In the genomic region with DNA sequence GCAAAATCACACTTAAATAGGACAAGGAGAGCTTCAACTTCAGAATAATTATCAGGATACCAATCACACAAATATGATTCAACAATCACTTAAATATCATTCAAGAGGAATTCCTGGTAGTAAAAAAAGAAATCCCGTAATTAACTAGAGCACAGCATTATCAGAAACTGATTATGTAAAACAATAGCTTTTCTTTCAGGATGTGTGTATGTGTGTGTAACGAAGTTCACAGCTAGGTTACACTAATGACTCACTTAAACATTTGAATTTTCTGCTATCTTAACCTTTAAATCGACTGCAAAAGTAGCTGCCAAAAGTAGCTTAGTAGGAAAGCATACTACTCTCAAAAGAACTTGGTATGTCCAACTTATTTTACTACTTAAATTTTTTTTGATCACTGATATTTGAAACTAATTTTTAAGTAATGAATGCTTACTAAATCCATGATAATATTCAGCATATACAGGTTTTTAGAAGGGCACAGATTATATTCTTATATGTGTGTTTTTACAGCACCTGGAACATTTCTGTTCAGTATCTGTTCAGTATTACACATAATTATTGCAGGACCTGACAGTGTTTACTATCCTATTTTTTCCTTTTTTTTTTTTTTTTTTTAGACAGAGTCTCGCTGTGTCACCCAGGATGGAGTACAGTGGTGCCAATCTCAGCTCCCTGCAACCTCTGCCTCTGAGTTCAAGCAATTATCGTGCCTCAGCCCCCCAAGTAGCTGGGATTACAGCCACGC, we compare ENCODE assay signal across 1 cellular context.
TF ChIP-seq lines count a peak whose summit lies in the region.

No MANE protein-coding gene starts in this region.

TF ChIP-seq in GM23338, 12 proteins besides CTCF, POLR2A, EP300 and RAD21 (continued from another document):
- TF ChIP-seq REST (IDR thresholded peaks at IDR 0.05; ENCODE audit: unreplicated experiment) = no peak
- TF ChIP-seq, protein P1, sequence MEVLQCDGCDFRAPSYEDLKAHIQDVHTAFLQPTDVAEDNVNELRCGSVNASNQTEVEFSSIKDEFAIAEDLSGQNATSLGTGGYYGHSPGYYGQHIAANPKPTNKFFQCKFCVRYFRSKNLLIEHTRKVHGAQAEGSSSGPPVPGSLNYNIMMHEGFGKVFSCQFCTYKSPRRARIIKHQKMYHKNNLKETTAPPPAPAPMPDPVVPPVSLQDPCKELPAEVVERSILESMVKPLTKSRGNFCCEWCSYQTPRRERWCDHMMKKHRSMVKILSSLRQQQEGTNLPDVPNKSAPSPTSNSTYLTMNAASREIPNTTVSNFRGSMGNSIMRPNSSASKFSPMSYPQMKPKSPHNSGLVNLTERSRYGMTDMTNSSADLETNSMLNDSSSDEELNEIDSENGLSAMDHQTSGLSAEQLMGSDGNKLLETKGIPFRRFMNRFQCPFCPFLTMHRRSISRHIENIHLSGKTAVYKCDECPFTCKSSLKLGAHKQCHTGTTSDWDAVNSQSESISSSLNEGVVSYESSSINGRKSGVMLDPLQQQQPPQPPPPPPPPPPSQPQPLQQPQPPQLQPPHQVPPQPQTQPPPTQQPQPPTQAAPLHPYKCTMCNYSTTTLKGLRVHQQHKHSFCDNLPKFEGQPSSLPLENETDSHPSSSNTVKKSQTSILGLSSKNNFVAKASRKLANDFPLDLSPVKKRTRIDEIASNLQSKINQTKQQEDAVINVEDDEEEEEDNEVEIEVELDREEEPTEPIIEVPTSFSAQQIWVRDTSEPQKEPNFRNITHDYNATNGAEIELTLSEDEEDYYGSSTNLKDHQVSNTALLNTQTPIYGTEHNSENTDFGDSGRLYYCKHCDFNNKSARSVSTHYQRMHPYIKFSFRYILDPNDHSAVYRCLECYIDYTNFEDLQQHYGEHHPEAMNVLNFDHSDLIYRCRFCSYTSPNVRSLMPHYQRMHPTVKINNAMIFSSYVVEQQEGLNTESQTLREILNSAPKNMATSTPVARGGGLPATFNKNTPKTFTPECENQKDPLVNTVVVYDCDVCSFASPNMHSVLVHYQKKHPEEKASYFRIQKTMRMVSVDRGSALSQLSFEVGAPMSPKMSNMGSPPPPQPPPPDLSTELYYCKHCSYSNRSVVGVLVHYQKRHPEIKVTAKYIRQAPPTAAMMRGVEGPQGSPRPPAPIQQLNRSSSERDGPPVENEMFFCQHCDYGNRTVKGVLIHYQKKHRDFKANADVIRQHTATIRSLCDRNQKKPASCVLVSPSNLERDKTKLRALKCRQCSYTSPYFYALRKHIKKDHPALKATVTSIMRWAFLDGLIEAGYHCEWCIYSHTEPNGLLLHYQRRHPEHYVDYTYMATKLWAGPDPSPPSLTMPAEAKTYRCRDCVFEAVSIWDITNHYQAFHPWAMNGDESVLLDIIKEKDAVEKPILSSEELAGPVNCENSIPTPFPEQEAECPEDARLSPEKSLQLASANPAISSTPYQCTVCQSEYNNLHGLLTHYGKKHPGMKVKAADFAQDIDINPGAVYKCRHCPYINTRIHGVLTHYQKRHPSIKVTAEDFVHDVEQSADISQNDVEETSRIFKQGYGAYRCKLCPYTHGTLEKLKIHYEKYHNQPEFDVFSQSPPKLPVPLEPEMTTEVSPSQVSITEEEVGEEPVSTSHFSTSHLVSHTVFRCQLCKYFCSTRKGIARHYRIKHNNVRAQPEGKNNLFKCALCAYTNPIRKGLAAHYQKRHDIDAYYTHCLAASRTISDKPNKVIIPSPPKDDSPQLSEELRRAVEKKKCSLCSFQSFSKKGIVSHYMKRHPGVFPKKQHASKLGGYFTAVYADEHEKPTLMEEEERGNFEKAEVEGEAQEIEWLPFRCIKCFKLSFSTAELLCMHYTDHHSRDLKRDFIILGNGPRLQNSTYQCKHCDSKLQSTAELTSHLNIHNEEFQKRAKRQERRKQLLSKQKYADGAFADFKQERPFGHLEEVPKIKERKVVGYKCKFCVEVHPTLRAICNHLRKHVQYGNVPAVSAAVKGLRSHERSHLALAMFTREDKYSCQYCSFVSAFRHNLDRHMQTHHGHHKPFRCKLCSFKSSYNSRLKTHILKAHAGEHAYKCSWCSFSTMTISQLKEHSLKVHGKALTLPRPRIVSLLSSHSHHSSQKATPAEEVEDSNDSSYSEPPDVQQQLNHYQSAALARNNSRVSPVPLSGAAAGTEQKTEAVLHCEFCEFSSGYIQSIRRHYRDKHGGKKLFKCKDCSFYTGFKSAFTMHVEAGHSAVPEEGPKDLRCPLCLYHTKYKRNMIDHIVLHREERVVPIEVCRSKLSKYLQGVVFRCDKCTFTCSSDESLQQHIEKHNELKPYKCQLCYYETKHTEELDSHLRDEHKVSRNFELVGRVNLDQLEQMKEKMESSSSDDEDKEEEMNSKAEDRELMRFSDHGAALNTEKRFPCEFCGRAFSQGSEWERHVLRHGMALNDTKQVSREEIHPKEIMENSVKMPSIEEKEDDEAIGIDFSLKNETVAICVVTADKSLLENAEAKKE (CRISPR knock-in tag; IDR thresholded peaks at IDR 0.05) = no peak
- TF ChIP-seq CREB1 (CRISPR knock-in tag; IDR thresholded peaks at IDR 0.05; ENCODE audit: low read depth) = no peak
- TF ChIP-seq EZH2 (IDR thresholded peaks at IDR 0.05; ENCODE audit: low read depth, unreplicated experiment) = no peak
- no peak for TF ChIP-seq JUNB (IDR thresholded peaks at IDR 0.05; ENCODE audit: unreplicated experiment)
- no peak for TF ChIP-seq EZH2phosphoT487 (IDR thresholded peaks at IDR 0.05; ENCODE audit: unreplicated experiment)
- TF ChIP-seq NANOG (IDR thresholded peaks at IDR 0.05; ENCODE audit: borderline replicate concordance) = no peak
- no peak for TF ChIP-seq STAT1 (IDR thresholded peaks at IDR 0.05; ENCODE audit: unreplicated experiment)
